In genomic region chr19:45514376-45515051, GRCh38 we compare ENCODE assay signal across 8 cellular contexts. TPM values are rescaled to one million over a fixed set of nuclear protein-coding genes. Genes with fewer than 3 reads are reported as not detected.
DNase-seq lines count a peak whose midpoint lies in the region; ATAC-seq, FAIRE-seq and TF ChIP-seq lines count a peak whose summit lies in the region.

No MANE protein-coding gene starts in this region.

- TF ChIP-seq POLR2A in H54 (IDR thresholded peaks at IDR 0.05; ENCODE audit: low read depth, low read length), result no peak

- ATAC-seq in activated T-helper 17 cell treated with anti-CD3 and anti-CD28 coated beads, Interleukin-2, amount 50 U/mL, for 72 hours (replicated peaks), result peak; percentile 74
- peak; percentile 94 for ATAC-seq in left lobe of liver

- peaks cover 47% of the 10 kb centered on the region for H3K4me1 Mint-ChIP-seq in T-helper 1 cell treated with Interleukin-12 subunit alpha and Interleukin-12 subunit beta and Interleukin-4 antibody, amounts not matched to agents 30 μg/mL and 1 μg/mL, for 36 hours (ENCODE audit: low read depth)
- H3K4me1 Mint-ChIP-seq in activated T-helper 17 cell treated with anti-CD3 and anti-CD28 coated beads, Interleukin-2, amount 50 U/mL, for 72 hours, result peaks cover 29% of the 10 kb centered on the region

- no peaks in the 10 kb centered on the region for H3K27me3 Mint-ChIP-seq in T-helper 1 cell treated with Interleukin-12 subunit alpha and Interleukin-12 subunit beta and Interleukin-4 antibody, amounts not matched to agents 30 μg/mL and 1 μg/mL, for 36 hours (ENCODE audit: low read depth)
- no peaks in the 10 kb centered on the region for H3K27me3 Mint-ChIP-seq in activated T-helper 17 cell treated with anti-CD3 and anti-CD28 coated beads, Interleukin-2, amount 50 U/mL, for 72 hours

- peak overlapping the region; percentile 92 for H3K27ac Mint-ChIP-seq in T-helper 1 cell treated with Interleukin-12 subunit alpha and Interleukin-12 subunit beta and Interleukin-4 antibody, amounts not matched to agents 30 μg/mL and 1 μg/mL, for 36 hours
- H3K27ac Mint-ChIP-seq in activated T-helper 17 cell treated with anti-CD3 and anti-CD28 coated beads, Interleukin-2, amount 50 U/mL, for 72 hours, result peak overlapping the region; percentile 97

- peak overlapping the region; percentile 61 for H3K4me3 Mint-ChIP-seq in T-helper 1 cell treated with Interleukin-12 subunit alpha and Interleukin-12 subunit beta and Interleukin-4 antibody, amounts not matched to agents 30 μg/mL and 1 μg/mL, for 36 hours
- H3K4me3 Mint-ChIP-seq in activated T-helper 17 cell treated with anti-CD3 and anti-CD28 coated beads, Interleukin-2, amount 50 U/mL, for 72 hours, result peak overlapping the region; percentile 88

- H3K27ac ChIP-seq in substantia nigra (ENCODE audit: low read depth, low read length, poor library complexity, severe bottlenecking), result peak overlapping the region; percentile 61

- no peak for FAIRE-seq in H54 (lab: Jason Lieb, UNC)

- peaks cover 38% of the 10 kb centered on the region for H3K36me3 Mint-ChIP-seq in T-helper 1 cell treated with Interleukin-12 subunit alpha and Interleukin-12 subunit beta and Interleukin-4 antibody, amounts not matched to agents 30 μg/mL and 1 μg/mL, for 36 hours (ENCODE audit: low read depth)
- H3K36me3 Mint-ChIP-seq in activated T-helper 17 cell treated with anti-CD3 and anti-CD28 coated beads, Interleukin-2, amount 50 U/mL, for 72 hours (ENCODE audit: low read depth), result peaks cover 96% of the 10 kb centered on the region

- no peaks in the 10 kb centered on the region for H3K9me3 Mint-ChIP-seq in T-helper 1 cell treated with Interleukin-12 subunit alpha and Interleukin-12 subunit beta and Interleukin-4 antibody, amounts not matched to agents 30 μg/mL and 1 μg/mL, for 36 hours
- no peaks in the 10 kb centered on the region for H3K9me3 Mint-ChIP-seq in activated T-helper 17 cell treated with anti-CD3 and anti-CD28 coated beads, Interleukin-2, amount 50 U/mL, for 72 hours

- DNase-seq in T-helper 1 cell (no peak), left lobe of liver (ENCODE audit: low spot score) (peak; percentile 86), substantia nigra (lab: John Stamatoyannopoulos, UW) (no peak), A172 (ENCODE audit: low spot score) (no peak), H54 (ENCODE audit: insufficient read length, low spot score) (no peak), 8988T (no peak)

RNA-seq across cellular contexts. Expression of gene VASP, which starts 7.2 kb away (rescaled TPM):
- total RNA-seq in activated T-helper 17 cell treated with anti-CD3 and anti-CD28 coated beads, Interleukin-2, amount 50 U/mL, for 72 hours, result 100 to 1,000 TPM; 151 to 196 TPM
- 21.7 TPM for total RNA-seq in left lobe of liver
- 54.7 and 64.6 TPM in 2 replicates for total RNA-seq in A172 (2014; rRNA removed; shearing (Covaris generic))

RNA-seq across cellular contexts. Expression of gene PPM1N, which starts 16.3 kb away (rescaled TPM):
- 1 to 10 TPM; 4.3 to 5.2 TPM for total RNA-seq in activated T-helper 17 cell treated with anti-CD3 and anti-CD28 coated beads, Interleukin-2, amount 50 U/mL, for 72 hours
- total RNA-seq in left lobe of liver, result 0.86 TPM
- 0.31 and 3.6 TPM in 2 replicates for total RNA-seq in A172 (2014; rRNA removed; shearing (Covaris generic))

RNA-seq across cellular contexts. Expression of gene RTN2, which starts 17.7 kb away (rescaled TPM):
- total RNA-seq in activated T-helper 17 cell treated with anti-CD3 and anti-CD28 coated beads, Interleukin-2, amount 50 U/mL, for 72 hours, result 1 to 10 TPM; 5.3 to 8.6 TPM
- total RNA-seq in left lobe of liver, result 3.0 TPM
- 3.4 and 7.7 TPM in 2 replicates for total RNA-seq in A172 (2014; rRNA removed; shearing (Covaris generic))

RNA-seq across cellular contexts. Expression of gene FOSB, which starts 46.7 kb away (rescaled TPM):
- 10 to 100 TPM; 20.7 to 39.2 TPM for total RNA-seq in activated T-helper 17 cell treated with anti-CD3 and anti-CD28 coated beads, Interleukin-2, amount 50 U/mL, for 72 hours
- total RNA-seq in left lobe of liver, result 0.35 TPM
- total RNA-seq in A172 (2014; rRNA removed; shearing (Covaris generic)), result 0.17 TPM in 1 of 2 replicates, not detected in the other
